Comparison of ENCODE assay signal across 1 cellular context in genomic region chr9:95507456-95508241, GRCh38.
TF ChIP-seq lines count a peak whose summit lies in the region.

No MANE protein-coding gene starts in this region.

TF ChIP-seq in HepG2, 621 proteins besides CTCF, POLR2A, EP300 and RAD21 (continued from another document and continues in another):
- TF ChIP-seq FOXP4 (CRISPR knock-in tag; IDR thresholded peaks at IDR 0.05) (peak; percentile 44), AKNA (CRISPR knock-in tag; IDR thresholded peaks at IDR 0.05; ENCODE audit: borderline replicate concordance) (no peak), TCF7 (IDR thresholded peaks at IDR 0.05; ENCODE audit: low read depth) (no peak), SMYD3 (CRISPR knock-in tag; IDR thresholded peaks at IDR 0.05) (no peak), ZNF10 (CRISPR knock-in tag; IDR thresholded peaks at IDR 0.05; ENCODE audit: borderline replicate concordance, low read depth) (no peak), NONO (IDR thresholded peaks at IDR 0.05) (no peak), NONO (CRISPR knock-in tag; conservative IDR thresholded peaks at IDR 0.05) (0 out of 2 replicates have a peak, but pooled peaks have one; percentile 1), SKIL (CRISPR knock-in tag; IDR thresholded peaks at IDR 0.05; ENCODE audit: borderline replicate concordance) (no peak), NCOA1 (CRISPR knock-in tag; IDR thresholded peaks at IDR 0.05) (no peak), RAD51 (IDR thresholded peaks at IDR 0.05; ENCODE audit: borderline replicate concordance) (no peak), NFE2 (CRISPR knock-in tag; IDR thresholded peaks at IDR 0.05) (no peak), ZNF335 (CRISPR knock-in tag; IDR thresholded peaks at IDR 0.05) (no peak), ZNF768 (CRISPR knock-in tag; IDR thresholded peaks at IDR 0.05) (no peak), ATF7 (IDR thresholded peaks at IDR 0.05) (no peak), ATF7 (CRISPR knock-in tag; IDR thresholded peaks at IDR 0.05) (no peak), ZNF260 (CRISPR knock-in tag; IDR thresholded peaks at IDR 0.05; ENCODE audit: borderline replicate concordance, low read depth) (no peak), TEAD2 (CRISPR knock-in tag; IDR thresholded peaks at IDR 0.05) (no peak), ZNF704 (CRISPR knock-in tag; IDR thresholded peaks at IDR 0.05; ENCODE audit: borderline replicate concordance) (no peak), RARG (CRISPR knock-in tag; IDR thresholded peaks at IDR 0.05; ENCODE audit: low read depth) (no peak), ZNF501 (CRISPR knock-in tag; IDR thresholded peaks at IDR 0.05) (0 out of 2 replicates have a peak, but pooled peaks have one; percentile 23), FOXC1 (CRISPR knock-in tag; IDR thresholded peaks at IDR 0.05; ENCODE audit: borderline replicate concordance) (no peak), ZNF317 (CRISPR knock-in tag; IDR thresholded peaks at IDR 0.05) (no peak), ZNF138 (CRISPR knock-in tag; IDR thresholded peaks at IDR 0.05; ENCODE audit: low read depth) (no peak), NRL (CRISPR knock-in tag; IDR thresholded peaks at IDR 0.05; ENCODE audit: borderline replicate concordance) (0 out of 2 replicates have a peak, but pooled peaks have one; percentile 14), ZNF512B (CRISPR knock-in tag; IDR thresholded peaks at IDR 0.05; ENCODE audit: borderline replicate concordance) (no peak), UBTF (CRISPR knock-in tag; IDR thresholded peaks at IDR 0.05) (peak; percentile 73; the same call in 1 of the 2 replicates), NFIB (CRISPR knock-in tag; IDR thresholded peaks at IDR 0.05; ENCODE audit: borderline replicate concordance) (no peak), HIVEP1 (CRISPR knock-in tag; IDR thresholded peaks at IDR 0.05) (0 out of 2 replicates have a peak, but pooled peaks have one; percentile 17), RNF2 (conservative IDR thresholded peaks at IDR 0.05; ENCODE audit: low read depth) (no peak), ZNF746 (CRISPR knock-in tag; IDR thresholded peaks at IDR 0.05) (no peak), ZNF776 (CRISPR knock-in tag; IDR thresholded peaks at IDR 0.05) (no peak), STAT5B (CRISPR knock-in tag; IDR thresholded peaks at IDR 0.05) (no peak), DRAP1 (CRISPR knock-in tag; IDR thresholded peaks at IDR 0.05) (no peak), ZHX2 (IDR thresholded peaks at IDR 0.05; ENCODE audit: low read depth) (no peak), ZHX2 (CRISPR knock-in tag; IDR thresholded peaks at IDR 0.05; ENCODE audit: borderline replicate concordance) (no peak), ZNF878 (CRISPR knock-in tag; IDR thresholded peaks at IDR 0.05) (no peak), LCORL (IDR thresholded peaks at IDR 0.05) (no peak), LCORL (CRISPR knock-in tag; IDR thresholded peaks at IDR 0.05) (no peak), MYC (CRISPR knock-in tag; IDR thresholded peaks at IDR 0.05; ENCODE audit: borderline replicate concordance) (peak; percentile 36; the same call in 1 of the 2 replicates), PHF21A (CRISPR knock-in tag; IDR thresholded peaks at IDR 0.05) (no peak), KDM5B (CRISPR knock-in tag; IDR thresholded peaks at IDR 0.05; ENCODE audit: borderline replicate concordance) (no peak), ZNF703 (CRISPR knock-in tag; IDR thresholded peaks at IDR 0.05; ENCODE audit: borderline replicate concordance) (no peak; the same call in 1 of the 2 replicates), PCBP1 (IDR thresholded peaks at IDR 0.05; ENCODE audit: borderline replicate concordance, low read depth, low read length) (0 out of 2 replicates have a peak, but pooled peaks have one; percentile 58)
